Comparison of ENCODE assay signal across 8 cellular contexts in genomic region chr20:3157817-3158216, GRCh38. TPM values are rescaled to one million over a fixed set of nuclear protein-coding genes. Genes with fewer than 3 reads are reported as not detected.
DNase-seq lines count a peak whose midpoint lies in the region; ATAC-seq and TF ChIP-seq lines count a peak whose summit lies in the region.

No MANE protein-coding gene starts in this region.

- no peak for TF ChIP-seq POLR2A in ovary (IDR thresholded peaks at IDR 0.05)
- no peak for TF ChIP-seq POLR2A in thyroid gland (IDR thresholded peaks at IDR 0.05)

- POLR2A ChIA-PET in GM10248 (lab: Yijun Ruan, JAX) = no interaction called here

- peaks cover 42% of the 10 kb centered on the region for H3K4me1 ChIP-seq in Loucy (ENCODE audit: insufficient read depth, low read length, poor library complexity, severe bottlenecking)
- peaks cover 8% of the 10 kb centered on the region for H3K4me1 ChIP-seq in ovary (ENCODE audit: insufficient read depth)
- H3K4me1 ChIP-seq in thyroid gland = peaks cover 29 to 39% of the 10 kb centered on the region in 2 donors

- peak overlapping the region; percentile 97 to 98 for H3K4me3 Mint-ChIP-seq in effector memory CD8-positive, alpha-beta T cell

- no peak overlapping the region for H2AFZ ChIP-seq in Loucy (ENCODE audit: low read length)

- peaks cover 35% of the 10 kb centered on the region for H3K36me3 Mint-ChIP-seq in effector memory CD8-positive, alpha-beta T cell (ENCODE audit: insufficient read depth)

- TF ChIP-seq CTCF in GM06990 (IDR thresholded peaks at IDR 0.05; ENCODE audit: insufficient read depth, low read length, poor library complexity, severe bottlenecking) (no peak), Loucy (conservative IDR thresholded peaks at IDR 0.05; ENCODE audit: low read length) (no peak), ovary (IDR thresholded peaks at IDR 0.05) (no peak), GM10248 (IDR thresholded peaks at IDR 0.05; ENCODE audit: control extremely low read depth, extremely low read depth, low read depth, missing control alignments) (no peak), thyroid gland (IDR thresholded peaks at IDR 0.05) (no peak)

- 0 out of 2 replicates have a peak, but pooled peaks cover 2% of the 10 kb centered on the region for H3F3A ChIP-seq in Loucy (ENCODE audit: low read depth)

- CTCF ChIA-PET in GM10248 (lab: Yijun Ruan, JAX) = interaction anchor here (1.3 to 1.6 kb wide), 2 partner anchors 10 kb away, joined by 4 to 5 read pairs; no protein-coding TSS in a partner anchor

- H3K79me2 ChIP-seq in Loucy (ENCODE audit: insufficient read depth, low read length) = peaks cover 69% of the 10 kb centered on the region

- TF ChIP-seq EP300 in ovary (IDR thresholded peaks at IDR 0.05) = no peak

- no peak overlapping the region for H3K27ac ChIP-seq in ovary
- H3K27ac ChIP-seq in thyroid gland = peak overlapping the region in 1 of 3 donors; percentile 88

- H3K9me2 ChIP-seq in Loucy (replicated peaks; ENCODE audit: low read depth, low read length) = no peaks in the 10 kb centered on the region

- WGBS in ovary, 3 donors = 66 to 71% (median 67%) methylated on average over 11 of the region's 11 CpGs
- 75 to 76% methylated on average over 11 of the region's 11 CpGs for WGBS in thyroid gland, 2 donors

- H3K9me3 Mint-ChIP-seq in effector memory CD8-positive, alpha-beta T cell = no peaks in the 10 kb centered on the region

- no peak for DNase-seq in GM06990 (ENCODE audit: extremely low read depth, insufficient read length)
- no peak for DNase-seq in effector memory CD8-positive, alpha-beta T cell
- DNase-seq in ovary = no peak
- no peak for DNase-seq in HK-2 (ENCODE audit: unreplicated experiment)
- no peak for DNase-seq in GM10248 (ENCODE audit: extremely low spot score)
- DNase-seq in thyroid gland = no peak

- H3K9me3 ChIP-seq in Loucy (ENCODE audit: insufficient read depth, low read depth, low read length) = no peaks in the 10 kb centered on the region
- no peaks in the 10 kb centered on the region for H3K9me3 ChIP-seq in ovary
- H3K9me3 ChIP-seq in thyroid gland = no peaks in the 10 kb centered on the region

- peak overlapping the region; percentile 97 for H3K4me3 ChIP-seq in GM06990 (replicated peaks; ENCODE audit: low read depth, low read length)
- H3K4me3 ChIP-seq in Loucy (ENCODE audit: low read length, poor library complexity, severe bottlenecking) = peak overlapping the region; percentile 94
- H3K4me3 ChIP-seq in ovary = peak overlapping the region; percentile 1
- H3K4me3 ChIP-seq in thyroid gland (replicated peaks in 1 of 3) = no peak overlapping the region

- H3K27me3 ChIP-seq in GM06990 (replicated peaks; ENCODE audit: control insufficient read depth, insufficient read depth, low read length) = no peaks in the 10 kb centered on the region
- H3K27me3 ChIP-seq in Loucy (ENCODE audit: insufficient read depth, low read length, poor library complexity, severe bottlenecking) = no peaks in the 10 kb centered on the region
- H3K27me3 ChIP-seq in ovary = no peaks in the 10 kb centered on the region
- no peaks in the 10 kb centered on the region for H3K27me3 ChIP-seq in thyroid gland

- no peaks in the 10 kb centered on the region for H3K27me3 Mint-ChIP-seq in effector memory CD8-positive, alpha-beta T cell

- H3K9ac ChIP-seq in Loucy (ENCODE audit: low read depth, low read length, poor library complexity, severe bottlenecking) = peak overlapping the region; percentile 64

- peak; percentile 4 for ATAC-seq in effector memory CD8-positive, alpha-beta T cell (replicated peaks)
- ATAC-seq in GM21390 (IDR thresholded peaks at IDR 0.05; ENCODE audit: unreplicated experiment) = no peak

- peak overlapping the region; percentile 84 to 85 for H3K27ac Mint-ChIP-seq in effector memory CD8-positive, alpha-beta T cell

- peaks cover 47 to 61% of the 10 kb centered on the region in 2 donors for H3K4me1 Mint-ChIP-seq in effector memory CD8-positive, alpha-beta T cell (ENCODE audit: low read depth in 2 of 2)

- peak overlapping the region; percentile 91 for H3K4me2 ChIP-seq in Loucy (ENCODE audit: low read depth, low read length, poor library complexity, severe bottlenecking)

- H3K36me3 ChIP-seq in GM06990 (ENCODE audit: control insufficient read depth, insufficient read depth, low read length) (peaks cover 3% of the 10 kb centered on the region), Loucy (ENCODE audit: insufficient read depth, low read length) (peaks cover 5% of the 10 kb centered on the region; the same call in 1 of the 2 replicates), ovary (no peaks in the 10 kb centered on the region), thyroid gland (no peaks in the 10 kb centered on the region)

- peaks cover 62% of the 10 kb centered on the region for H4K20me1 ChIP-seq in Loucy (ENCODE audit: insufficient read depth, low read length, poor library complexity, severe bottlenecking)

- intact Hi-C loops in ovary (cut with DNase I) = no loop called here
- intact Hi-C loops in thyroid gland (cut with DNase I) = no loop called here

RNA-seq across cellular contexts. Expression of gene FASTKD5, which starts 1.8 kb away (rescaled TPM):
- total RNA-seq in ovary (10 to 100 TPM in 5 of 7 donors, 1 to 10 TPM in 2; 8.8 to 13.2 (median 11.8) TPM), thyroid gland (10 to 100 TPM; 20.6 to 24.2 (median 21.3) TPM)
- 10 to 100 TPM in 1 of 2 donors, 1 to 10 TPM in 1; 9.4 to 15.2 TPM for polyA plus RNA-seq in ovary

RNA-seq across cellular contexts. Expression of gene UBOX5, which starts 1.8 kb away (rescaled TPM):
- 10 to 100 TPM in 1 of 7 donors, 1 to 10 TPM in 6; 4.2 to 10.2 (median 7.3) TPM for total RNA-seq in ovary
- 1 to 10 TPM; 5.2 to 5.5 TPM for polyA plus RNA-seq in ovary
- total RNA-seq in thyroid gland = 10 to 100 TPM in 1 of 4 donors, 1 to 10 TPM in 3; 7.0 to 12.4 (median 8.7) TPM

RNA-seq across cellular contexts. Expression of gene LZTS3, which starts 15.5 kb away (rescaled TPM):
- 10 to 100 TPM; 13.2 to 27.4 (median 18.2) TPM for total RNA-seq in ovary
- polyA plus RNA-seq in ovary = 10 to 100 TPM in 1 of 2 donors, 1 to 10 TPM in 1; 4.2 to 22.8 TPM
- total RNA-seq in thyroid gland = 10 to 100 TPM; 27.7 to 39.1 (median 35.1) TPM

RNA-seq across cellular contexts. Expression of gene DDRGK1, which starts 46.7 kb away (rescaled TPM):
- total RNA-seq in ovary (10 to 100 TPM; 44.2 to 63.9 (median 52.5) TPM), thyroid gland (100 to 1,000 TPM in 3 of 4 donors, 10 to 100 TPM in 1; 95.5 to 136 (median 126) TPM)
- 10 to 100 TPM; 38.5 to 60.6 TPM for polyA plus RNA-seq in ovary

RNA-seq across cellular contexts. Expression of gene ITPA, which starts 51.5 kb away (rescaled TPM):
- total RNA-seq in ovary (10 to 100 TPM; 19.2 to 55.3 (median 37.3) TPM), thyroid gland (10 to 100 TPM; 58.3 to 81.3 (median 68.2) TPM)
- polyA plus RNA-seq in ovary = 10 to 100 TPM; 15.8 to 29.7 TPM

Comparison
In these comparisons a context has a peak if more than half of its experiments do, and no peak if none do; other contexts are left out.
1. H3K4me3 ChIP-seq: peak in GM06990 (single experiment), Loucy (single experiment) and ovary (single experiment); none in thyroid gland (0 of 3).